Comparison of ENCODE assay signal across 8 cellular contexts in the genomic region with DNA sequence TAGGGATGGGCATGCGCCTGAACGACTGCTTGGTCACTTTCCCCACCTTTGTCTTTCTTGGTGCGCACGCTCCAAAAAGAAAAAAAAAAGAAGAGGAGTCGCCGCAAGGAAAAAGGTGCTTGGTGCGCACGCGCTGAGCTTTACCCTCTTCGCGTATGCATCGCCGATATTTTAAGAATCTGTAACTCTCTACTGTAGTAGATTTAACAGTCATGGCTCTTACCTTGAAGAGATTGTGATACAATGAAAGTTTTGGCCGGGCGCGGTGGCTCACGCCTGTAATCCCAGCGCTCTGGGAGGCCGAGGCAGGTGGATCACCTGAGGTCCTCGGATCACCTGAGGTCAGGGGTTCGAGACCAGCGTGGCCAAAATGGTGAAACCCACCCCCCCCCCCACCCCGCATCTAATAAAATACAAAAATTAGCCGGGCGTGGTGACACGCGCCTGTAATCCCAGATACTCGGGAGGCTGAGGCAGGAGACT. TPM values are rescaled to one million over a fixed set of nuclear protein-coding genes. Genes with fewer than 3 reads are reported as not detected.
A peak's percentile ranks its signal among the peaks of the same experiment; 100 is the strongest.
DNase-seq lines count a peak whose midpoint lies in the region; ATAC-seq and TF ChIP-seq lines count a peak whose summit lies in the region.

No MANE protein-coding gene starts in this region.

- H3K36me3 ChIP-seq in BJ (ENCODE audit: control insufficient read depth, insufficient read depth, low read length) (peaks cover 4% of the 10 kb centered on the region), Karpas-422 (ENCODE audit: insufficient read depth, low read length) (peaks cover 11% of the 10 kb centered on the region; the same call in 1 of the 2 replicates), colonic mucosa (no peaks in the 10 kb centered on the region)

- no peak overlapping the region for H3K27ac ChIP-seq in Karpas-422 (ENCODE audit: low read length)
- H3K27ac ChIP-seq in colonic mucosa = peak overlapping the region; percentile 90

- H3K4me3 ChIP-seq in BJ (ENCODE audit: low read depth, low read length) = peak overlapping the region; percentile 48
- peak overlapping the region; percentile 61 for H3K4me3 ChIP-seq in Karpas-422 (ENCODE audit: low read length)
- H3K4me3 ChIP-seq in colonic mucosa = peak overlapping the region; percentile 32

- peak overlapping the region; percentile 72 to 74 for H3K27ac Mint-ChIP-seq in natural killer cell treated with Interleukin-12 subunit alpha and Interleukin-12 subunit beta and Interleukin-15 and Interleukin-18, amount 100 ng/mL, for 72 hours

- no peaks in the 10 kb centered on the region for H3K9me2 ChIP-seq in Karpas-422 (replicated peaks; ENCODE audit: insufficient read depth, low read length)

- no peaks in the 10 kb centered on the region for H3K27me3 Mint-ChIP-seq in natural killer cell treated with Interleukin-12 subunit alpha and Interleukin-12 subunit beta and Interleukin-15 and Interleukin-18, amount 100 ng/mL, for 72 hours

- CTCF ChIA-PET in BJ (lab: Yijun Ruan, JAX) = interaction anchor here (0.6 to 1.9 kb wide), 9 partner anchors 10 to 748 kb away, joined by 3 to 9 read pairs (median 4); a partner anchor contains a TSS

- peaks cover 41% of the 10 kb centered on the region for H3K79me2 ChIP-seq in Karpas-422 (ENCODE audit: low read length)

- peaks cover 28% of the 10 kb centered on the region for H3K4me1 ChIP-seq in Karpas-422 (ENCODE audit: low read length)
- H3K4me1 ChIP-seq in colonic mucosa = peaks cover 8% of the 10 kb centered on the region

- TF ChIP-seq CTCF in BJ (IDR thresholded peaks at IDR 0.05; ENCODE audit: insufficient read depth, low read depth, low read length) (no peak), colonic mucosa (IDR thresholded peaks at IDR 0.05) (no peak)

- POLR2A ChIA-PET in BJ (lab: Charles Lee) = interaction anchor here (0.6 to 1.1 kb wide), 3 partner anchors 73 to 517 kb away, joined by 4 to 8 read pairs (median 5); a partner anchor contains a TSS

- H4K20me1 ChIP-seq in Karpas-422 (ENCODE audit: insufficient read depth, low read depth, low read length) = 0 out of 2 replicates have a peak, but pooled peaks cover 10% of the 10 kb centered on the region

- DNase-seq in BJ (ENCODE audit: low read depth) = no peak
- DNase-seq in Karpas-422 = no peak
- no peak for DNase-seq in colonic mucosa
- DNase-seq in natural killer cell treated with Interleukin-12 subunit alpha and Interleukin-12 subunit beta and Interleukin-15 and Interleukin-18, amount 100 ng/mL, for 72 hours (ENCODE audit: low spot score) = no peak
- DNase-seq in cerebellar nuclear complex (lab: John Stamatoyannopoulos, UW) = no peak
- no peak for DNase-seq in foreskin melanocyte
- DNase-seq in sciatic nerve (ENCODE audit: low spot score) = no peak

- H3K4me2 ChIP-seq in Karpas-422 (ENCODE audit: low read depth, low read length, poor library complexity, severe bottlenecking) = peak overlapping the region; percentile 62

- peak overlapping the region; percentile 64 for H3K9ac ChIP-seq in Karpas-422 (ENCODE audit: low read length)
- peak overlapping the region; percentile 19 to 27 for H3K9ac ChIP-seq in colonic mucosa (ENCODE audit: low read depth in 2 of 2, low read length in 2 of 2)

- peaks cover 28 to 31% of the 10 kb centered on the region in 2 donors for H3K4me1 Mint-ChIP-seq in natural killer cell treated with Interleukin-12 subunit alpha and Interleukin-12 subunit beta and Interleukin-15 and Interleukin-18, amount 100 ng/mL, for 72 hours (ENCODE audit: low read depth in 2 of 2)

- intact Hi-C loops in colonic mucosa (cut with DNase I) (no loop called here), sciatic nerve (cut with DNase I) (no loop called here)

- peaks cover 4% of the 10 kb centered on the region for H3K36me3 Mint-ChIP-seq in natural killer cell treated with Interleukin-12 subunit alpha and Interleukin-12 subunit beta and Interleukin-15 and Interleukin-18, amount 100 ng/mL, for 72 hours

- H3K27me3 ChIP-seq in BJ (ENCODE audit: control insufficient read depth, insufficient read depth, low read length) (no peaks in the 10 kb centered on the region), Karpas-422 (ENCODE audit: low read length) (no peaks in the 10 kb centered on the region), colonic mucosa (no peaks in the 10 kb centered on the region)

- no peaks in the 10 kb centered on the region for H3K9me3 Mint-ChIP-seq in natural killer cell treated with Interleukin-12 subunit alpha and Interleukin-12 subunit beta and Interleukin-15 and Interleukin-18, amount 100 ng/mL, for 72 hours

- no peaks in the 10 kb centered on the region for H3K9me3 ChIP-seq in Karpas-422 (ENCODE audit: low read length)
- no peaks in the 10 kb centered on the region for H3K9me3 ChIP-seq in colonic mucosa

- H2AFZ ChIP-seq in Karpas-422 (ENCODE audit: low read length) = peak overlapping the region; percentile 71; the same call in 1 of the 2 replicates

- peak overlapping the region; percentile 77 for H3K4me3 Mint-ChIP-seq in natural killer cell treated with Interleukin-12 subunit alpha and Interleukin-12 subunit beta and Interleukin-15 and Interleukin-18, amount 100 ng/mL, for 72 hours

- no peak for ATAC-seq in natural killer cell treated with Interleukin-12 subunit alpha and Interleukin-12 subunit beta and Interleukin-15 and Interleukin-18, amount 100 ng/mL, for 72 hours
- ATAC-seq in sciatic nerve (no peak), GM18867 (IDR thresholded peaks at IDR 0.05; ENCODE audit: unreplicated experiment) (no peak)

RNA-seq across cellular contexts. Expression of a gene that starts 0.6 kb away (rescaled TPM):
- 33.6 and 46.2 TPM in 2 replicates for polyA plus RNA-seq in BJ (2011; rRNA removed)
- 44.8 and 72.0 TPM in 2 replicates for polyA minus RNA-seq in BJ (2011; rRNA and poly(A)+ RNA removed)
- total RNA-seq in Karpas-422 (2014; rRNA removed; shearing (Covaris generic); ENCODE audit: low replicate concordance) = 40.5 and 42.3 TPM in 2 replicates
- total RNA-seq in colonic mucosa (10 to 100 TPM; 24.9 to 27.4 TPM), sciatic nerve (46.5 TPM)
- 10 to 100 TPM; 42.7 to 56.6 TPM for total RNA-seq in natural killer cell treated with Interleukin-12 subunit alpha and Interleukin-12 subunit beta and Interleukin-15 and Interleukin-18, amount 100 ng/mL, for 72 hours

RNA-seq across cellular contexts. Expression of a gene that starts 12.3 kb away (rescaled TPM):
- 33.9 and 37.4 TPM in 2 replicates for polyA plus RNA-seq in BJ (2011; rRNA removed)
- 2.7 and 7.5 TPM in 2 replicates for polyA minus RNA-seq in BJ (2011; rRNA and poly(A)+ RNA removed)
- total RNA-seq in Karpas-422 (2014; rRNA removed; shearing (Covaris generic); ENCODE audit: low replicate concordance) = 36.0 and 55.0 TPM in 2 replicates
- total RNA-seq in colonic mucosa (10 to 100 TPM; 55.3 to 77.3 TPM), sciatic nerve (68.7 TPM)
- total RNA-seq in natural killer cell treated with Interleukin-12 subunit alpha and Interleukin-12 subunit beta and Interleukin-15 and Interleukin-18, amount 100 ng/mL, for 72 hours = 10 to 100 TPM; 32.8 to 41.1 TPM

RNA-seq across cellular contexts. Expression of a gene that starts 14.6 kb away (rescaled TPM):
- polyA plus RNA-seq in BJ (2011; rRNA removed) = 0.85 and 1.2 TPM in 2 replicates
- polyA minus RNA-seq in BJ (2011; rRNA and poly(A)+ RNA removed) = 0.57 TPM in 1 of 2 replicates, not detected in the other
- total RNA-seq in Karpas-422 (2014; rRNA removed; shearing (Covaris generic); ENCODE audit: low replicate concordance) = 0.58 and 1.2 TPM in 2 replicates
- total RNA-seq in colonic mucosa = under 1 TPM; 0.42 to 0.64 TPM
- not detected for total RNA-seq in natural killer cell treated with Interleukin-12 subunit alpha and Interleukin-12 subunit beta and Interleukin-15 and Interleukin-18, amount 100 ng/mL, for 72 hours
- 0.53 TPM for total RNA-seq in sciatic nerve

RNA-seq across cellular contexts. Expression of a gene that starts 25.4 kb away (rescaled TPM):
- 0.34 and 0.49 TPM in 2 replicates for polyA plus RNA-seq in BJ (2011; rRNA removed)
- 0.14 and 0.21 TPM in 2 replicates for polyA minus RNA-seq in BJ (2011; rRNA and poly(A)+ RNA removed)
- 1.2 and 1.6 TPM in 2 replicates for total RNA-seq in Karpas-422 (2014; rRNA removed; shearing (Covaris generic); ENCODE audit: low replicate concordance)
- total RNA-seq in colonic mucosa (1 to 10 TPM in 1 of 2 donors, under 1 TPM in 1; 0.61 to 1.0 TPM), sciatic nerve (5.1 TPM)
- total RNA-seq in natural killer cell treated with Interleukin-12 subunit alpha and Interleukin-12 subunit beta and Interleukin-15 and Interleukin-18, amount 100 ng/mL, for 72 hours = under 1 TPM in 1 of 2 donors, not detected in 1; 0.26 TPM

RNA-seq across cellular contexts. Expression of a gene that starts 31.7 kb away (rescaled TPM):
- polyA plus RNA-seq in BJ (2011; rRNA removed) = 142 and 174 TPM in 2 replicates
- 32.9 and 94.4 TPM in 2 replicates for polyA minus RNA-seq in BJ (2011; rRNA and poly(A)+ RNA removed)
- 25.4 and 27.0 TPM in 2 replicates for total RNA-seq in Karpas-422 (2014; rRNA removed; shearing (Covaris generic); ENCODE audit: low replicate concordance)
- total RNA-seq in colonic mucosa (100 to 1,000 TPM in 1 of 2 donors, 10 to 100 TPM in 1; 80.1 to 111 TPM), sciatic nerve (21.4 TPM)
- 10 to 100 TPM; 82.7 to 95.5 TPM for total RNA-seq in natural killer cell treated with Interleukin-12 subunit alpha and Interleukin-12 subunit beta and Interleukin-15 and Interleukin-18, amount 100 ng/mL, for 72 hours
